In the genomic region with DNA sequence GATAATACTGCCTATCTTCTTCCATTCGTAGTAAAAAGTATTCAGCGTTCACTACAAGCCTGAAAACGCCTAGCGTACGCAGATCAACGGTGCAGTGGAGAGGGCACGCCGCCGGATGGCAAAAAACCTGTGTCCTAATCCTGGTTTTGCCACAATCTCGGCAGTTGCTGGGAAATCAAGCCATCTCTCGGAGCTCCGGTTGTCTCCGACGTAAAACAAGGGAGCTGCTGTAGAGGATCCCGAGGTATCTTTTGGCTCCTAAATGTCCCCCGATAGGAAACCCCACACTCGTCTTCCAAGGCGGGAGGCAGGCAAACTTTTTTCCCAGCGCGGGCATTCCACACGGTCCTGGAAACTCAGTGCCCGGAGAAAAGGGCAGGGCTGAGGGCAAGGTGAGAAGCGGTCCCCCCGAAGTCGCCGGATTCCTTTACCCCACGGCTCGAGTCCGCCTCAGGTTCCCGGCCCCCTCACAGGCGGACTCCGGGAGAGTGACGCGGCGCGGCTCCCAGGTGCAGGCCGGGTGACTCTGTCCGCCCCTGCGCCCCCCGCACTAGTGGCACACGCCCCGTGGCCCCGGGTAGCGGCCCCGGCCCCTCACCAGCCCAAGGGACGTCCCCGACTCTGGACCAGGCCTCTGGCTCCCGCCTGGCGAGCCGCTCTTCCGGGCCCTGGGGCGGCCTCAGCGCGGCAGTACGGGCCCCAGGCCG, we compare ENCODE assay signal across 8 cellular contexts. TPM values are rescaled to one million over a fixed set of nuclear protein-coding genes. Genes with fewer than 3 reads are reported as not detected.
A peak's percentile ranks its signal among the peaks of the same experiment; 100 is the strongest.
DNase-seq lines count a peak whose midpoint lies in the region; ATAC-seq and TF ChIP-seq lines count a peak whose summit lies in the region.

No MANE protein-coding gene starts in this region.

- TSS peak; percentile 53 for BruUV-seq in PC-9 (replicated peaks; lab: Mats Ljungman, UMichigan)

- peak overlapping the region; percentile 91 for H3K4me2 ChIP-seq in PC-9

- peak overlapping the region; percentile 15 for H3K27ac Mint-ChIP-seq in activated naive CD4-positive, alpha-beta T cell treated with anti-CD3 and anti-CD28 coated beads, Interleukin-2, amount 50 U/mL, for 24 hours
- peak overlapping the region; percentile 86 for H3K27ac Mint-ChIP-seq in osteocyte (ENCODE audit: unreplicated experiment)

- peaks cover 43% of the 10 kb centered on the region for H3K4me1 Mint-ChIP-seq in activated naive CD4-positive, alpha-beta T cell treated with anti-CD3 and anti-CD28 coated beads, Interleukin-2, amount 50 U/mL, for 24 hours
- H3K4me1 Mint-ChIP-seq in osteocyte (ENCODE audit: unreplicated experiment) = peaks cover 28% of the 10 kb centered on the region

- H3K4me1 ChIP-seq in PC-9 (replicated peaks; ENCODE audit: insufficient read depth) (peaks cover 33% of the 10 kb centered on the region), cardiac muscle cell (ENCODE audit: low read depth) (peaks cover 18% of the 10 kb centered on the region)

- no peak for ATAC-seq in GM18517 (IDR thresholded peaks at IDR 0.05; ENCODE audit: unreplicated experiment)

- H3K27me3 ChIP-seq in PC-9 (ENCODE audit: insufficient read depth, low read depth) (no peaks in the 10 kb centered on the region), cardiac muscle cell (no peaks in the 10 kb centered on the region)

- H3K4me3 ChIP-seq in HFF-Myc (replicated peaks; ENCODE audit: low read depth, low read length) (peak overlapping the region; percentile 70), PC-9 (peak overlapping the region; percentile 93), cardiac muscle cell (peak overlapping the region; percentile 65)

- peaks cover 21% of the 10 kb centered on the region; the same call in 1 of the 2 replicates for H3F3A ChIP-seq in PC-9 (ENCODE audit: insufficient read depth, low read depth)

- POLR2A ChIA-PET in PC-9 (lab: Charles Lee; ENCODE audit: unreplicated experiment) = interaction anchor here (0.6 kb wide), 1 partner anchor 345 kb away, joined by 6 read pairs; no protein-coding TSS in a partner anchor

- peak overlapping the region; percentile 98 for H2AFZ ChIP-seq in PC-9

- H3K4me3 Mint-ChIP-seq in activated naive CD4-positive, alpha-beta T cell treated with anti-CD3 and anti-CD28 coated beads, Interleukin-2, amount 50 U/mL, for 24 hours = peak overlapping the region; percentile 89
- peak overlapping the region; percentile 77 for H3K4me3 Mint-ChIP-seq in osteocyte (ENCODE audit: unreplicated experiment)

- H3K79me2 ChIP-seq in PC-9 (ENCODE audit: low read depth) = peaks cover 49% of the 10 kb centered on the region

- no peaks in the 10 kb centered on the region for H3K9me2 ChIP-seq in PC-9 (ENCODE audit: insufficient read depth)

- intact Hi-C loops in PC-9 (cut with micrococcal nuclease; ENCODE audit: unreplicated experiment) = no loop called here

- H3K36me3 ChIP-seq in PC-9 (ENCODE audit: low read depth) (no peaks in the 10 kb centered on the region), cardiac muscle cell (peaks cover 4% of the 10 kb centered on the region)

- peak; percentile 43 for DNase-seq in Daoy (ENCODE audit: low read depth)
- DNase-seq in HFF-Myc (ENCODE audit: extremely low read depth, low read depth) = no peak
- no peak for DNase-seq in PC-9
- DNase-seq in cardiac muscle cell (ENCODE audit: low read depth in 1 of 2, low spot score in 1 of 2) = peak; percentile 47 to 56
- no peak for DNase-seq in osteocyte (ENCODE audit: extremely low spot score, unreplicated experiment)
- DNase-seq in NCI-H2107 (lab: John Stamatoyannopoulos, UW) = no peak

- H3K36me3 Mint-ChIP-seq in activated naive CD4-positive, alpha-beta T cell treated with anti-CD3 and anti-CD28 coated beads, Interleukin-2, amount 50 U/mL, for 24 hours = peaks cover 7% of the 10 kb centered on the region
- peaks cover 2% of the 10 kb centered on the region for H3K36me3 Mint-ChIP-seq in osteocyte (ENCODE audit: unreplicated experiment)

- TF ChIP-seq CTCF in HFF-Myc (IDR thresholded peaks at IDR 0.05; ENCODE audit: low read depth, low read length, missing control alignments) = no peak
- no peak for TF ChIP-seq CTCF in PC-9 (conservative IDR thresholded peaks at IDR 0.05)
- peak; percentile 10 for TF ChIP-seq CTCF in cardiac muscle cell (IDR thresholded peaks at IDR 0.05; ENCODE audit: low read depth, low read length)
- no peak for TF ChIP-seq CTCF in osteocyte (IDR thresholded peaks at IDR 0.05)

- H3K27me3 Mint-ChIP-seq in activated naive CD4-positive, alpha-beta T cell treated with anti-CD3 and anti-CD28 coated beads, Interleukin-2, amount 50 U/mL, for 24 hours = no peaks in the 10 kb centered on the region
- no peaks in the 10 kb centered on the region for H3K27me3 Mint-ChIP-seq in osteocyte (ENCODE audit: unreplicated experiment)

- CTCF ChIA-PET in PC-9 (lab: Charles Lee) = no interaction called here

- H3K27ac ChIP-seq in PC-9 (peak overlapping the region; percentile 83), cardiac muscle cell (peak overlapping the region; percentile 93)

- H4K20me1 ChIP-seq in PC-9 (ENCODE audit: insufficient read depth) = no peaks in the 10 kb centered on the region

- H3K9me3 ChIP-seq in PC-9 (ENCODE audit: insufficient read depth, low read depth) (no peaks in the 10 kb centered on the region), cardiac muscle cell (ENCODE audit: low read depth) (no peaks in the 10 kb centered on the region)

- H3K9me3 Mint-ChIP-seq in activated naive CD4-positive, alpha-beta T cell treated with anti-CD3 and anti-CD28 coated beads, Interleukin-2, amount 50 U/mL, for 24 hours = no peaks in the 10 kb centered on the region
- no peaks in the 10 kb centered on the region for H3K9me3 Mint-ChIP-seq in osteocyte (ENCODE audit: unreplicated experiment)

RNA-seq across cellular contexts. Expression of a gene that starts 0.6 kb away (rescaled TPM):
- 31.7 and 33.0 TPM in 2 replicates for total RNA-seq in Daoy (2014; rRNA removed; shearing (Covaris generic))
- total RNA-seq in PC-9 (2021) = 26.5 and 41.2 TPM in 2 replicates
- 20.4 and 30.0 TPM in 2 replicates for total RNA-seq in cardiac muscle cell
- 23.2 and 36.5 TPM in 2 replicates for polyA plus RNA-seq in cardiac muscle cell
- 42.4 and 46.1 TPM in 2 replicates for total RNA-seq in osteocyte

RNA-seq across cellular contexts. Expression of a gene that starts 19.7 kb away (rescaled TPM):
- total RNA-seq in Daoy (2014; rRNA removed; shearing (Covaris generic)) = 53.8 and 63.8 TPM in 2 replicates
- total RNA-seq in PC-9 (2021) = 21.7 and 35.7 TPM in 2 replicates
- 4.5 and 19.9 TPM in 2 replicates for total RNA-seq in cardiac muscle cell
- polyA plus RNA-seq in cardiac muscle cell = 7.1 and 31.1 TPM in 2 replicates
- 9.0 and 9.2 TPM in 2 replicates for total RNA-seq in osteocyte

Comparison
In these comparisons a context has a peak if more than half of its experiments do, and no peak if none do; other contexts are left out.
1. DNase-seq: peak in Daoy (single experiment) and cardiac muscle cell (2 of 2); none in HFF-Myc (single experiment), PC-9 (0 of 2), osteocyte (single experiment) and NCI-H2107 (single experiment).
2. Peak in every context shown above with its lines, with median percentiles within 50 percentile points of each other: H3K4me3 ChIP-seq.